In genomic region chr1:26164036-26164927, GRCh38 we compare ENCODE assay signal across 1 cellular context.
TF ChIP-seq lines count a peak whose summit lies in the region.

No MANE protein-coding gene starts in this region.

TF ChIP-seq in HepG2, 621 proteins besides CTCF, POLR2A, EP300 and RAD21 (continued from another document):
- TF ChIP-seq ZHX2 (IDR thresholded peaks at IDR 0.05; ENCODE audit: low read depth) (no peak), ZHX2 (CRISPR knock-in tag; IDR thresholded peaks at IDR 0.05; ENCODE audit: borderline replicate concordance) (no peak), XRCC5 (optimal IDR thresholded peaks at IDR 0.05; ENCODE audit: low read length) (peak; percentile 49), TERF1 (CRISPR knock-in tag; IDR thresholded peaks at IDR 0.05) (no peak), HOXA5 (CRISPR knock-in tag; IDR thresholded peaks at IDR 0.05) (no peak), ZNF205 (CRISPR knock-in tag; IDR thresholded peaks at IDR 0.05) (no peak), ISX (CRISPR knock-in tag; conservative IDR thresholded peaks at IDR 0.05) (no peak), ZNF20 (CRISPR knock-in tag; IDR thresholded peaks at IDR 0.05) (no peak), GABPB1 (CRISPR knock-in tag; IDR thresholded peaks at IDR 0.05) (peak; percentile 38; the same call in 1 of the 2 replicates), ZKSCAN5 (CRISPR knock-in tag; IDR thresholded peaks at IDR 0.05) (no peak), ZNF557 (CRISPR knock-in tag; IDR thresholded peaks at IDR 0.05) (no peak), ZNF34 (CRISPR knock-in tag; IDR thresholded peaks at IDR 0.05; ENCODE audit: borderline replicate concordance) (no peak), PAWR (CRISPR knock-in tag; IDR thresholded peaks at IDR 0.05; ENCODE audit: borderline replicate concordance) (no peak), ZNF570 (CRISPR knock-in tag; IDR thresholded peaks at IDR 0.05; ENCODE audit: borderline replicate concordance) (no peak), SYNCRIP (IDR thresholded peaks at IDR 0.05; ENCODE audit: insufficient read depth, low read depth, low read length) (no peak), ARNT2 (CRISPR knock-in tag; IDR thresholded peaks at IDR 0.05; ENCODE audit: low read depth) (peak; percentile 69; the same call in 1 of the 2 replicates), RBFOX2 (IDR thresholded peaks at IDR 0.05; ENCODE audit: low read depth, low read length) (no peak), NBN (conservative IDR thresholded peaks at IDR 0.05) (no peak), ZNF770 (CRISPR knock-in tag; IDR thresholded peaks at IDR 0.05) (peak; percentile 69; the same call in 1 of the 2 replicates), ZNF652 (CRISPR knock-in tag; IDR thresholded peaks at IDR 0.05; ENCODE audit: borderline replicate concordance, low read depth) (no peak), IRF2 (CRISPR knock-in tag; IDR thresholded peaks at IDR 0.05) (no peak), AKNA (CRISPR knock-in tag; IDR thresholded peaks at IDR 0.05; ENCODE audit: borderline replicate concordance) (no peak)
